ENCODE assay signal across 15 cellular contexts in genomic region chr5:68342693-68343092, GRCh38.
A peak's percentile ranks its signal among the peaks of the same experiment; 100 is the strongest.
DNase-seq lines count a peak whose midpoint lies in the region; ATAC-seq and TF ChIP-seq lines count a peak whose summit lies in the region.
"Had no signal": no experiment of that assay in that cellular context is flagged by ENCODE, and none has a peak within 500 bp of the region (broad histone marks: within the 10 kb centered on the region; RNA-seq: fewer than 3 reads in every experiment).

No MANE protein-coding gene starts in this region.

- peak overlapping the region; percentile 90 for H3K27ac ChIP-seq in RWPE1
- peak overlapping the region; percentile 60 to 88 for H3K27ac ChIP-seq in coronary artery
- H3K27ac ChIP-seq in suprapubic skin = peak overlapping the region; percentile 78
- peak overlapping the region in 1 of 4 donors; percentile 41 for H3K27ac ChIP-seq in transverse colon

- H3K36me3 ChIP-seq in suprapubic skin (no peaks in the 10 kb centered on the region), transverse colon (no peaks in the 10 kb centered on the region)
- H3K36me3 ChIP-seq: BE2C had no signal

- intact Hi-C loops in left cardiac atrium (cut with DNase I) = loop anchor here in 1 of 2 donors (2.0 kb wide), 1 partner anchor 52 kb away; no protein-coding TSS in a partner anchor
- intact Hi-C loops in transverse colon (cut with DNase I; ENCODE audit: low total_unique reads) = no loop called here

- TF ChIP-seq POLR2A in suprapubic skin (IDR thresholded peaks at IDR 0.05) (no peak), transverse colon (IDR thresholded peaks at IDR 0.05) (no peak)

- TF ChIP-seq CTCF in RWPE1 (conservative IDR thresholded peaks at IDR 0.05; ENCODE audit: low read depth) = no peak
- no peak for TF ChIP-seq CTCF in coronary artery (IDR thresholded peaks at IDR 0.05)
- no peak for TF ChIP-seq CTCF in suprapubic skin (IDR thresholded peaks at IDR 0.05)
- TF ChIP-seq CTCF in transverse colon (IDR thresholded peaks at IDR 0.05) = no peak

- WGBS in suprapubic skin = 100% methylated on average over 1 of the region's 1 CpG
- WGBS in transverse colon (ENCODE audit: low coverage in 1 of 2), 2 donors = 87 to 100% methylated on average over 1 of the region's 1 CpG

- POLR2A ChIA-PET in RWPE1 (lab: Yijun Ruan, JAX; ENCODE audit: low non-redundant PET) = no interaction called here

- TF ChIP-seq EP300 in suprapubic skin (IDR thresholded peaks at IDR 0.05) (no peak), transverse colon (IDR thresholded peaks at IDR 0.05; ENCODE audit: low read depth) (no peak)

- H3K4me1 ChIP-seq in suprapubic skin = peaks cover 19% of the 10 kb centered on the region
- peaks cover 0 to 15% (median 8%) of the 10 kb centered on the region in 4 donors for H3K4me1 ChIP-seq in transverse colon

- CTCF ChIA-PET in RWPE1 (lab: Yijun Ruan, JAX) = interaction anchor here (1.5 kb wide), 1 partner anchor 12 kb away, joined by 5 read pairs; no protein-coding TSS in a partner anchor

- DNase-seq in RWPE1 (ENCODE audit: low spot score) (no peak), coronary artery (ENCODE audit: low spot score) (no peak), left cardiac atrium (no peak), suprapubic skin (ENCODE audit: low spot score in 2 of 2) (no peak), transverse colon (no peak), COLO668 (lab: John Stamatoyannopoulos, UW; ENCODE audit: unreplicated experiment) (no peak)
- DNase-seq: BE2C; CD4-positive, alpha-beta memory T cell; KG1; NCI-H1092 treated with DMSO at 0.1 percent for 48 hours; NCI-H1694; NCI-H2107; NCI-H345; NCI-H526 treated with DMSO at 0.1 percent for 48 hours had no signal

- in situ Hi-C loops in transverse colon (cut with MboI; ENCODE audit: low pct_ligation_motif_present in 1 of 4, low pct_unique_long_range_greater_than_20kb in 1 of 4, low sequenced_read_pairs in 3 of 4) = no loop called here

- H3K9me3 ChIP-seq in suprapubic skin (no peaks in the 10 kb centered on the region), transverse colon (no peaks in the 10 kb centered on the region)
- H3K9me3 ChIP-seq: BE2C had no signal

- ATAC-seq in left cardiac atrium (peak; percentile 9 to 59), GM19452 (IDR thresholded peaks at IDR 0.05; ENCODE audit: unreplicated experiment) (no peak)

- H3K27me3 ChIP-seq in suprapubic skin (no peaks in the 10 kb centered on the region), transverse colon (no peaks in the 10 kb centered on the region)
- H3K27me3 ChIP-seq: BE2C had no signal

- H3K4me3 ChIP-seq in coronary artery (no peak overlapping the region), suprapubic skin (no peak overlapping the region), transverse colon (no peak overlapping the region)
